Comparison of ENCODE assay signal across 26 cellular contexts in genomic region chr14:20808084-20808483, GRCh38. TPM values are rescaled to one million over a fixed set of nuclear protein-coding genes. Genes with fewer than 3 reads are reported as not detected.
DNase-seq lines count a peak whose midpoint lies in the region; TF ChIP-seq lines count a peak whose summit lies in the region.
"Had no signal": no experiment of that assay in that cellular context is flagged by ENCODE, and none has a peak within 500 bp of the region (broad histone marks: within the 10 kb centered on the region; RNA-seq: fewer than 3 reads in every experiment).

No MANE protein-coding gene starts in this region.

- peak overlapping the region; percentile 74 for H3K27ac Mint-ChIP-seq in dendritic cell treated with granulocyte-macrophage colony-stimulating factor and Interleukin-4, amounts not matched to agents 40 ng/mL and 50 ng/mL, for 4 days
- H3K27ac Mint-ChIP-seq in mesothelial cell of epicardium: peak overlapping the region; percentile 80

- H3K9me3 Mint-ChIP-seq in dendritic cell treated with granulocyte-macrophage colony-stimulating factor and Interleukin-4, amounts not matched to agents 40 ng/mL and 50 ng/mL, for 4 days: no peaks in the 10 kb centered on the region
- H3K9me3 Mint-ChIP-seq in mesothelial cell of epicardium: no peaks in the 10 kb centered on the region
- H3K9me3 Mint-ChIP-seq: CD4-positive, CD25-positive, alpha-beta regulatory T cell had no signal

- no peaks in the 10 kb centered on the region for H3K27me3 Mint-ChIP-seq in dendritic cell treated with granulocyte-macrophage colony-stimulating factor and Interleukin-4, amounts not matched to agents 40 ng/mL and 50 ng/mL, for 4 days
- H3K27me3 Mint-ChIP-seq in mesothelial cell of epicardium (ENCODE audit: low read depth): no peaks in the 10 kb centered on the region

- intact Hi-C loops in dendritic cell treated with granulocyte-macrophage colony-stimulating factor and Interleukin-4, amounts not matched to agents 40 ng/mL and 50 ng/mL, for 4 days (cut with micrococcal nuclease): no loop called here

- H3K27ac ChIP-seq in brain microvascular endothelial cell: no peak overlapping the region
- H3K27ac ChIP-seq: GM23248, RWPE1 had no signal

- no peak overlapping the region for H3K4me3 Mint-ChIP-seq in dendritic cell treated with granulocyte-macrophage colony-stimulating factor and Interleukin-4, amounts not matched to agents 40 ng/mL and 50 ng/mL, for 4 days
- no peak overlapping the region for H3K4me3 Mint-ChIP-seq in mesothelial cell of epicardium
- H3K4me3 Mint-ChIP-seq: CD4-positive, CD25-positive, alpha-beta regulatory T cell had no signal

- DNase-seq in NCI-H82 (lab: John Stamatoyannopoulos, UW): peak; percentile 29
- DNase-seq in NCI-H82 treated with DMSO at 0.1 percent for 48 hours (lab: John Stamatoyannopoulos, UW; ENCODE audit: unreplicated experiment): no peak
- DNase-seq in mesothelial cell of epicardium (ENCODE audit: low spot score in 2 of 2, unreplicated experiment in 2 of 2): no peak
- no peak for DNase-seq in AG08395 (ENCODE audit: low spot score)
- DNase-seq in DMS79 treated with DMSO at 0.1 percent for 48 hours (lab: John Stamatoyannopoulos, UW): no peak
- no peak for DNase-seq in brain microvascular endothelial cell
- DNase-seq in NK-92 treated with Interleukin-12 subunit alpha and Interleukin-12 subunit beta, amount 100 ng/mL, for 24 hours (lab: John Stamatoyannopoulos, UW): no peak
- DNase-seq: 8988T; ACHN; CD4-positive, CD25-positive, alpha-beta regulatory T cell; GM23248; H7; Karpas-422; NCI-H1092 treated with DMSO at 0.1 percent for 48 hours; NCI-H146; NCI-H2029; NCI-H446; NCI-H524 treated with DMSO at 0.1 percent for 48 hours; SHP77 had no signal

- TF ChIP-seq CTCF in mesothelial cell of epicardium (IDR thresholded peaks at IDR 0.05; ENCODE audit: unreplicated experiment) (no peak), brain microvascular endothelial cell (IDR thresholded peaks at IDR 0.05; ENCODE audit: low read depth, low read length, missing control alignments) (no peak)

- no peaks in the 10 kb centered on the region for H3K27me3 ChIP-seq in brain microvascular endothelial cell (replicated peaks)

- no peaks in the 10 kb centered on the region for H3K36me3 Mint-ChIP-seq in dendritic cell treated with granulocyte-macrophage colony-stimulating factor and Interleukin-4, amounts not matched to agents 40 ng/mL and 50 ng/mL, for 4 days (ENCODE audit: low read depth)
- no peaks in the 10 kb centered on the region for H3K36me3 Mint-ChIP-seq in mesothelial cell of epicardium
- H3K36me3 Mint-ChIP-seq: CD4-positive, CD25-positive, alpha-beta regulatory T cell had no signal

- H3K36me3 ChIP-seq in brain microvascular endothelial cell (replicated peaks): no peaks in the 10 kb centered on the region

- H3K4me1 Mint-ChIP-seq in dendritic cell treated with granulocyte-macrophage colony-stimulating factor and Interleukin-4, amounts not matched to agents 40 ng/mL and 50 ng/mL, for 4 days (ENCODE audit: low read depth): peaks cover 88% of the 10 kb centered on the region
- H3K4me1 Mint-ChIP-seq in mesothelial cell of epicardium: peaks cover 26% of the 10 kb centered on the region
- H3K4me1 Mint-ChIP-seq: CD4-positive, CD25-positive, alpha-beta regulatory T cell had no signal

- in situ Hi-C loops in brain microvascular endothelial cell (cut with HindIII; ENCODE audit: low pct_ligation_motif_present, low sequenced_read_pairs): no loop called here

- no peak overlapping the region for H3K4me3 ChIP-seq in brain microvascular endothelial cell (ENCODE audit: low read depth, low read length)
- H3K4me3 ChIP-seq: GM23248 had no signal

RNA-seq across cellular contexts. Expression of gene RNASE1, which starts 5.4 kb away (rescaled TPM):
- total RNA-seq in mesothelial cell of epicardium: 13.1 to 14.8 TPM (median 13.3 TPM) in 3 replicates
- total RNA-seq: CD4-positive, CD25-positive, alpha-beta regulatory T cell; GM23248; OCI-LY7 had no signal

RNA-seq across cellular contexts. Expression of gene RNASE6, which starts 27.0 kb away (rescaled TPM):
- 0.27 to 0.57 TPM (median 0.33 TPM) in 3 replicates for total RNA-seq in mesothelial cell of epicardium
- total RNA-seq: G401, GM23248, HT-29, SK-MEL-5 had no signal

RNA-seq across cellular contexts. Expression of gene EDDM3B, which starts 39.9 kb away (rescaled TPM):
- total RNA-seq in mesothelial cell of epicardium: not detected in 3 replicates
- total RNA-seq: CD4-positive, CD25-positive, alpha-beta regulatory T cell; Daoy; G401; GM23248; H7; HT-29; OCI-LY7; SK-MEL-5 had no signal
